Comparison of ENCODE assay signal across 28 cellular contexts in genomic region chr9:31585158-31585557, GRCh38.
"Had no signal": no experiment of that assay in that cellular context is flagged by ENCODE, and none has a peak within 500 bp of the region (broad histone marks: within the 10 kb centered on the region; RNA-seq: fewer than 3 reads in every experiment).

No MANE protein-coding gene starts in this region.

- H3K4me2 ChIP-seq: hepatocyte had no signal

- H3K4me1 Mint-ChIP-seq: endodermal cell had no signal

- H3K4me1 ChIP-seq: colonic mucosa, esophagus muscularis mucosa, esophagus squamous epithelium, gastrocnemius medialis, gastroesophageal sphincter, heart left ventricle, heart right ventricle had no signal

- H3K36me3 ChIP-seq: colonic mucosa, esophagus muscularis mucosa, esophagus squamous epithelium, gastrocnemius medialis, gastroesophageal sphincter, heart left ventricle, heart right ventricle had no signal

- H3K27ac Mint-ChIP-seq: dendritic cell treated with granulocyte-macrophage colony-stimulating factor and Interleukin-4, amounts not matched to agents 40 ng/mL and 50 ng/mL, for 4 days; effector memory CD8-positive, alpha-beta T cell; endodermal cell had no signal

- ATAC-seq: effector memory CD8-positive, alpha-beta T cell; esophagus mucosa; foreskin keratinocyte; gastrocnemius medialis; gastroesophageal sphincter; heart left ventricle; heart right ventricle had no signal

- FAIRE-seq: endometrium, endothelial cell of umbilical vein had no signal

- H3K27ac ChIP-seq: colonic mucosa, coronary artery, dorsolateral prefrontal cortex, epithelial cell of prostate, esophagus muscularis mucosa, esophagus squamous epithelium, foreskin keratinocyte, gastrocnemius medialis, gastroesophageal sphincter, heart left ventricle, heart right ventricle, hepatocyte had no signal

- H3K27me3 Mint-ChIP-seq: dendritic cell treated with granulocyte-macrophage colony-stimulating factor and Interleukin-4, amounts not matched to agents 40 ng/mL and 50 ng/mL, for 4 days; effector memory CD8-positive, alpha-beta T cell had no signal

- H3K4me3 ChIP-seq: colonic mucosa, coronary artery, dorsolateral prefrontal cortex, esophagus muscularis mucosa, esophagus squamous epithelium, gastrocnemius medialis, gastroesophageal sphincter, heart left ventricle, heart right ventricle, hepatocyte had no signal

- H3K9me3 ChIP-seq: colonic mucosa, esophagus muscularis mucosa, esophagus squamous epithelium, gastrocnemius medialis, gastroesophageal sphincter, heart left ventricle, heart right ventricle had no signal

- H2AFZ ChIP-seq: hepatocyte had no signal

- H3K79me2 ChIP-seq: hepatocyte had no signal

- H3K9me3 Mint-ChIP-seq: effector memory CD8-positive, alpha-beta T cell; endodermal cell had no signal

- H3K4me3 Mint-ChIP-seq: dendritic cell treated with granulocyte-macrophage colony-stimulating factor and Interleukin-4, amounts not matched to agents 40 ng/mL and 50 ng/mL, for 4 days; effector memory CD8-positive, alpha-beta T cell; endodermal cell had no signal

- DNase-seq: colonic mucosa; cortex of kidney; dermis blood vessel endothelial cell; dorsolateral prefrontal cortex; effector CD4-positive, alpha-beta T cell; effector CD8-positive, alpha-beta T cell; effector memory CD4-positive, alpha-beta T cell; effector memory CD8-positive, alpha-beta T cell; endodermal cell; erythroblast; esophagus squamous epithelium; foreskin fibroblast; foreskin keratinocyte; foreskin melanocyte; gastrocnemius medialis; glutamatergic neuron; head of caudate nucleus; heart left ventricle; heart right ventricle had no signal

- H3K27me3 ChIP-seq: colonic mucosa, dorsolateral prefrontal cortex, esophagus muscularis mucosa, esophagus squamous epithelium, foreskin keratinocyte, gastrocnemius medialis, gastroesophageal sphincter, heart left ventricle, heart right ventricle, hepatocyte had no signal
